10 cellular contexts compared by ENCODE assay signal in the genomic region with DNA sequence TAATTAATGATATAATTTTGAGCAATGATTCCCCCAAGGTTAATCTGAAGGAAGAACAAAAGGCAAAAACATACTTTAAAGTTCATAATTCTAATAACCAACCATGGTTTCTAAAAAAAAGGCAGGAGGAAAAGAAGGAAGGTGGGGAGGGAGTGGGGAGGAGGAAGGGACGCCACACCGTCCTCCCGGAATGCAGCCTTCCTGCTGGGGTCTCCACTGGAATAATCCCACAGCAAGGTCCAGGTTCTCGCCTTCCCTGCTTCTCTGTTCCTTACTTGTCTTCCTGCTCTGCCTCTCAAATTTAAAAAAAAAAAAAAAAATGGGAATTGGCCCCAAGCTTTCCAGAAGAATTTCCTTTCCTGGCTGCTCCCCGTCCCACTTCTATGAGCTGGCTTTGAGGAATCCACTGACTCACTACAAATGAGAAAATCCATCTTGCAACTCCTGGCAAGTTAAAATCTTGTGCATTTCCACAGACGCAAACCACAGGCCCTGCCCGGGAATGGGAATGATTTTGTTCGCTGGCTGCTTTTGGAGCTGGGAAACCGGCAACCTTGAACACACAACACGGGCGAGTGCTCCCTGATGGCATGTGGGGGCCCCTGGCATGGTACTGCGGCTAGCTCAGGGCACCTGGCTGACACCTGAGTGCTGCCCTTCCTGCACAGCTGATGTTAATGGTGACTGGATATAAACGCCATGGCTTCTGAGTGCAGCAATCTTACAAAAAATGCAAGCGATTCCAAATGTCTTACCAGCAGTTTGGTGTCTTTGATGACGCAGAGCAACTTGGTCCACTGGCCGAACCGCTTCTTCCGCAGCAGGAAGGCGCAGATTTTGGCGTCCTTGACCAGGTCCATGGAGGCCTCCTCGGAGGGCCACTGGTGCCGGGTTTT.
DNase-seq lines count a peak whose midpoint lies in the region; ATAC-seq and TF ChIP-seq lines count a peak whose summit lies in the region.
"Had no signal": no experiment of that assay in that cellular context is flagged by ENCODE, and none has a peak within 500 bp of the region (broad histone marks: within the 10 kb centered on the region; RNA-seq: fewer than 3 reads in every experiment).

No MANE protein-coding gene starts in this region.

- H3K27me3 ChIP-seq in rectal smooth muscle tissue (ENCODE audit: control insufficient read depth, insufficient read depth, low read length): no peaks in the 10 kb centered on the region
- H3K27me3 ChIP-seq: neutrophil had no signal

- no peak for ATAC-seq in HG03025 (IDR thresholded peaks at IDR 0.05; ENCODE audit: low FRiP score, unreplicated experiment)
- no peak for ATAC-seq in GM21619 (IDR thresholded peaks at IDR 0.05; ENCODE audit: unreplicated experiment)

- H3K4me3 ChIP-seq in WI38 (ENCODE audit: low read depth, low read length) (peak overlapping the region; percentile 46), rectal smooth muscle tissue (ENCODE audit: low read length) (no peak overlapping the region)

- no peak overlapping the region for H3K9ac ChIP-seq in rectal smooth muscle tissue (ENCODE audit: low read length)

- H3K4me1 ChIP-seq in rectal smooth muscle tissue (ENCODE audit: control insufficient read depth, insufficient read depth, low read length): peaks cover 23% of the 10 kb centered on the region

- peak; percentile 95 for DNase-seq in Daoy (ENCODE audit: low read depth)
- peak; percentile 93 for DNase-seq in glomerular endothelial cell (ENCODE audit: extremely low read depth, low read depth, low spot score)
- no peak for DNase-seq in AML-193 (lab: John Stamatoyannopoulos, UW)
- DNase-seq in substantia nigra (lab: John Stamatoyannopoulos, UW): no peak
- DNase-seq: activated naive CD4-positive, alpha-beta T cell treated with anti-CD3 and anti-CD28 coated beads for 36 hours had no signal

- H3K27ac ChIP-seq in rectal smooth muscle tissue (ENCODE audit: low read depth, low read length) (peak overlapping the region; percentile 83), substantia nigra (ENCODE audit: low read depth, low read length, poor library complexity, severe bottlenecking) (no peak overlapping the region)
- H3K27ac ChIP-seq: neutrophil had no signal

- no peaks in the 10 kb centered on the region for H3K36me3 ChIP-seq in rectal smooth muscle tissue (ENCODE audit: control insufficient read depth, insufficient read depth, low read length)

- TF ChIP-seq CTCF in WI38 (IDR thresholded peaks at IDR 0.05; ENCODE audit: low read depth, low read length): no peak

Comparison
In these comparisons a context has a peak if more than half of its experiments do, and no peak if none do; other contexts are left out.
1. DNase-seq: peak in Daoy (single experiment) and glomerular endothelial cell (single experiment); none in AML-193 (0 of 2) and substantia nigra (0 of 49).